Comparison of ENCODE assay signal across 1 cellular context in genomic region chr12:71662861-71663560, GRCh38.
TF ChIP-seq lines count a peak whose summit lies in the region.

No MANE protein-coding gene starts in this region.

TF ChIP-seq in HEK293, 187 proteins besides CTCF, POLR2A, EP300 and RAD21 (continued from another document and continues in another):
- TF ChIP-seq PATZ1 (tag by site-specific recombination; IDR thresholded peaks at IDR 0.05), result no peak
- TF ChIP-seq ZNF629 (tag by site-specific recombination; IDR thresholded peaks at IDR 0.05), result 0 out of 2 replicates have a peak, but pooled peaks have one; percentile 34
- TF ChIP-seq KLF7 (tag by site-specific recombination; IDR thresholded peaks at IDR 0.05; ENCODE audit: borderline replicate concordance), result no peak
- no peak for TF ChIP-seq MEIS1 (CRISPR knock-in tag; IDR thresholded peaks at IDR 0.05; ENCODE audit: borderline replicate concordance)
- TF ChIP-seq ZNF585B (tag by site-specific recombination; IDR thresholded peaks at IDR 0.05), result no peak
- no peak for TF ChIP-seq ZFP69B (tag by site-specific recombination; IDR thresholded peaks at IDR 0.05)
- TF ChIP-seq ZSCAN16 (tag by site-specific recombination; IDR thresholded peaks at IDR 0.05), result no peak
- TF ChIP-seq ZNF266 (tag by site-specific recombination; IDR thresholded peaks at IDR 0.05; ENCODE audit: low read depth), result no peak
- TF ChIP-seq ZNF571 (tag by site-specific recombination; IDR thresholded peaks at IDR 0.05), result no peak
- no peak for TF ChIP-seq KLF8 (tag by site-specific recombination; IDR thresholded peaks at IDR 0.05)
- TF ChIP-seq ZFP37 (tag by site-specific recombination; IDR thresholded peaks at IDR 0.05), result no peak; the same call in 1 of the 2 replicates
- TF ChIP-seq ZNF184 (tag by site-specific recombination; IDR thresholded peaks at IDR 0.05), result no peak
- no peak for TF ChIP-seq SALL2 (tag by site-specific recombination; IDR thresholded peaks at IDR 0.05; ENCODE audit: borderline replicate concordance)
- TF ChIP-seq ZBTB11 (tag by site-specific recombination; conservative IDR thresholded peaks at IDR 0.05; ENCODE audit: low read depth), result peak; percentile 9
- TF ChIP-seq OVOL3 (tag by site-specific recombination; IDR thresholded peaks at IDR 0.05), result no peak
- no peak for TF ChIP-seq ZNF549 (tag by site-specific recombination; IDR thresholded peaks at IDR 0.05)
- no peak for TF ChIP-seq ZNF10 (tag by site-specific recombination; IDR thresholded peaks at IDR 0.05)
- TF ChIP-seq ZNF776 (tag by site-specific recombination; IDR thresholded peaks at IDR 0.05; ENCODE audit: borderline replicate concordance), result no peak
- TF ChIP-seq ZNF600 (tag by site-specific recombination; IDR thresholded peaks at IDR 0.05), result peak; percentile 11
- no peak for TF ChIP-seq ZBTB20 (tag by site-specific recombination; IDR thresholded peaks at IDR 0.05)
- TF ChIP-seq YY1 (tag by site-specific recombination; IDR thresholded peaks at IDR 0.05), result no peak
- TF ChIP-seq ZNF423 (tag by site-specific recombination; IDR thresholded peaks at IDR 0.05), result 0 out of 2 replicates have a peak, but pooled peaks have one; percentile 8
- peak; percentile 51 for TF ChIP-seq EGR2 (tag by site-specific recombination; IDR thresholded peaks at IDR 0.05; ENCODE audit: low read depth)
- no peak for TF ChIP-seq ZNF292 (tag by site-specific recombination; IDR thresholded peaks at IDR 0.05; ENCODE audit: borderline replicate concordance, low read depth)
- TF ChIP-seq SETDB1 (IDR thresholded peaks at IDR 0.05; ENCODE audit: insufficient read length, low read length), result no peak
- TF ChIP-seq ZNF785 (tag by site-specific recombination; IDR thresholded peaks at IDR 0.05), result 0 out of 2 replicates have a peak, but pooled peaks have one; percentile 26
- TF ChIP-seq ZSCAN23 (tag by site-specific recombination; IDR thresholded peaks at IDR 0.05), result no peak
- TF ChIP-seq MZF1 (tag by site-specific recombination; IDR thresholded peaks at IDR 0.05; ENCODE audit: borderline replicate concordance), result no peak
- TF ChIP-seq ZNF433 (tag by site-specific recombination; IDR thresholded peaks at IDR 0.05; ENCODE audit: low read depth), result no peak
- no peak for TF ChIP-seq ZNF274 (IDR thresholded peaks at IDR 0.05; ENCODE audit: low read length)
- TF ChIP-seq ZNF274 (tag by site-specific recombination; IDR thresholded peaks at IDR 0.05; ENCODE audit: borderline replicate concordance), result no peak
- peak; percentile 92 for TF ChIP-seq ZNF341 (tag by site-specific recombination; IDR thresholded peaks at IDR 0.05; ENCODE audit: low read depth)
- TF ChIP-seq KLF16 (tag by site-specific recombination; IDR thresholded peaks at IDR 0.05), result no peak
- TF ChIP-seq ZNF133 (tag by site-specific recombination; IDR thresholded peaks at IDR 0.05), result no peak
- TF ChIP-seq ZNF473 (tag by site-specific recombination; IDR thresholded peaks at IDR 0.05), result no peak
- no peak for TF ChIP-seq ZBTB10 (tag by site-specific recombination; IDR thresholded peaks at IDR 0.05)
- TF ChIP-seq ZNF362 (tag by site-specific recombination; IDR thresholded peaks at IDR 0.05), result no peak
- no peak for TF ChIP-seq ZNF202 (tag by site-specific recombination; IDR thresholded peaks at IDR 0.05; ENCODE audit: borderline replicate concordance)
- no peak for TF ChIP-seq ZNF623 (tag by site-specific recombination; IDR thresholded peaks at IDR 0.05)
- TF ChIP-seq ZNF488 (tag by site-specific recombination; IDR thresholded peaks at IDR 0.05), result no peak
- no peak for TF ChIP-seq ZNF449 (tag by site-specific recombination; IDR thresholded peaks at IDR 0.05)
- TF ChIP-seq ZNF510 (tag by site-specific recombination; IDR thresholded peaks at IDR 0.05; ENCODE audit: insufficient replicate concordance), result no peak
- TF ChIP-seq ZNF114 (tag by site-specific recombination; IDR thresholded peaks at IDR 0.05), result no peak
- no peak for TF ChIP-seq ZNF311 (tag by site-specific recombination; IDR thresholded peaks at IDR 0.05; ENCODE audit: borderline replicate concordance)
- no peak for TF ChIP-seq ZNF530 (tag by site-specific recombination; IDR thresholded peaks at IDR 0.05; ENCODE audit: low read depth)
- no peak for TF ChIP-seq ZNF132 (tag by site-specific recombination; IDR thresholded peaks at IDR 0.05; ENCODE audit: borderline replicate concordance)
- TF ChIP-seq ZNF580 (tag by site-specific recombination; IDR thresholded peaks at IDR 0.05), result no peak
- TF ChIP-seq ZNF664 (tag by site-specific recombination; IDR thresholded peaks at IDR 0.05), result no peak
- TF ChIP-seq ZNF211 (tag by site-specific recombination; IDR thresholded peaks at IDR 0.05; ENCODE audit: low read depth), result no peak
- TF ChIP-seq ZNF677 (tag by site-specific recombination; IDR thresholded peaks at IDR 0.05), result no peak
- no peak for TF ChIP-seq ZNF624 (tag by site-specific recombination; IDR thresholded peaks at IDR 0.05)
- 0 out of 2 replicates have a peak, but pooled peaks have one; percentile 21 for TF ChIP-seq MYNN (tag by site-specific recombination; IDR thresholded peaks at IDR 0.05; ENCODE audit: borderline replicate concordance)
- TF ChIP-seq ZNF140 (tag by site-specific recombination; IDR thresholded peaks at IDR 0.05), result no peak
- TF ChIP-seq ZNF792 (tag by site-specific recombination; IDR thresholded peaks at IDR 0.05), result no peak
- TF ChIP-seq SP2 (tag by site-specific recombination; IDR thresholded peaks at IDR 0.05), result peak; percentile 83
- no peak for TF ChIP-seq ZBTB7A (tag by site-specific recombination; IDR thresholded peaks at IDR 0.05; ENCODE audit: low read depth)
- no peak for TF ChIP-seq ZNF610 (tag by site-specific recombination; IDR thresholded peaks at IDR 0.05; ENCODE audit: borderline replicate concordance)
- TF ChIP-seq ZNF302 (tag by site-specific recombination; IDR thresholded peaks at IDR 0.05; ENCODE audit: low read depth), result no peak
- no peak for TF ChIP-seq ZNF560 (tag by site-specific recombination; IDR thresholded peaks at IDR 0.05; ENCODE audit: borderline replicate concordance)
- no peak for TF ChIP-seq BCL11A (tag by site-specific recombination; IDR thresholded peaks at IDR 0.05; ENCODE audit: low read depth)
- no peak; the same call in 1 of the 2 replicates for TF ChIP-seq ZNF394 (tag by site-specific recombination; IDR thresholded peaks at IDR 0.05; ENCODE audit: borderline replicate concordance)
- TF ChIP-seq ZNF747 (tag by site-specific recombination; IDR thresholded peaks at IDR 0.05), result no peak
- peak; percentile 52 for TF ChIP-seq ZBTB26 (tag by site-specific recombination; optimal IDR thresholded peaks at IDR 0.05)
- TF ChIP-seq ZNF146 (tag by site-specific recombination; IDR thresholded peaks at IDR 0.05), result no peak
- TF ChIP-seq ZFP3 (tag by site-specific recombination; IDR thresholded peaks at IDR 0.05; ENCODE audit: low read depth), result no peak
- no peak for TF ChIP-seq RBAK (tag by site-specific recombination; IDR thresholded peaks at IDR 0.05)
